1 cellular context compared by ENCODE assay signal in the genomic region with DNA sequence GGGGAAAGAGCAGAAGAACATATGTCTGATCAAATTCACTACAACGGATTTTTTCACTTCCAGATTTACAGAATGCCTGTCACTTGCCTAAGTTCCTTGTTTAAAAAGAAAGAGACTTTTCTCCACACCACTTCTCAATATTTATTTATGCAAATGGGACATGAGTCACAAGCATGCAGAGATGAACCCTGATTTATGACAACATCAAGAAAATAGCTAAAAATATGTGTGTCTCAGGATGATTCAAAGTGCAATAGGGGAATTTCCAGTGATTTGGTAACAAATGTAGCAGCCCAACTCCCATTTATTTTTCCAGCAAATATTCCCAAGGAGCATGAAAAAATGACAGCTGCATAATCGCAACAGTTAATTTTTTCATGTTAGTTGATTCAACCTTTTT.
TF ChIP-seq lines count a peak whose summit lies in the region.

No MANE protein-coding gene starts in this region.

TF ChIP-seq in HepG2, 621 proteins besides CTCF, POLR2A, EP300 and RAD21 (continued from another document):
- TF ChIP-seq, protein P1, sequence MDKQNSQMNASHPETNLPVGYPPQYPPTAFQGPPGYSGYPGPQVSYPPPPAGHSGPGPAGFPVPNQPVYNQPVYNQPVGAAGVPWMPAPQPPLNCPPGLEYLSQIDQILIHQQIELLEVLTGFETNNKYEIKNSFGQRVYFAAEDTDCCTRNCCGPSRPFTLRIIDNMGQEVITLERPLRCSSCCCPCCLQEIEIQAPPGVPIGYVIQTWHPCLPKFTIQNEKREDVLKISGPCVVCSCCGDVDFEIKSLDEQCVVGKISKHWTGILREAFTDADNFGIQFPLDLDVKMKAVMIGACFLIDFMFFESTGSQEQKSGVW (CRISPR knock-in tag; IDR thresholded peaks at IDR 0.05; ENCODE audit: borderline replicate concordance), result no peak
- TF ChIP-seq ZNF432 (CRISPR knock-in tag; IDR thresholded peaks at IDR 0.05; ENCODE audit: borderline replicate concordance), result no peak
- no peak for TF ChIP-seq NFE2 (CRISPR knock-in tag; IDR thresholded peaks at IDR 0.05)
- TF ChIP-seq, protein P2, sequence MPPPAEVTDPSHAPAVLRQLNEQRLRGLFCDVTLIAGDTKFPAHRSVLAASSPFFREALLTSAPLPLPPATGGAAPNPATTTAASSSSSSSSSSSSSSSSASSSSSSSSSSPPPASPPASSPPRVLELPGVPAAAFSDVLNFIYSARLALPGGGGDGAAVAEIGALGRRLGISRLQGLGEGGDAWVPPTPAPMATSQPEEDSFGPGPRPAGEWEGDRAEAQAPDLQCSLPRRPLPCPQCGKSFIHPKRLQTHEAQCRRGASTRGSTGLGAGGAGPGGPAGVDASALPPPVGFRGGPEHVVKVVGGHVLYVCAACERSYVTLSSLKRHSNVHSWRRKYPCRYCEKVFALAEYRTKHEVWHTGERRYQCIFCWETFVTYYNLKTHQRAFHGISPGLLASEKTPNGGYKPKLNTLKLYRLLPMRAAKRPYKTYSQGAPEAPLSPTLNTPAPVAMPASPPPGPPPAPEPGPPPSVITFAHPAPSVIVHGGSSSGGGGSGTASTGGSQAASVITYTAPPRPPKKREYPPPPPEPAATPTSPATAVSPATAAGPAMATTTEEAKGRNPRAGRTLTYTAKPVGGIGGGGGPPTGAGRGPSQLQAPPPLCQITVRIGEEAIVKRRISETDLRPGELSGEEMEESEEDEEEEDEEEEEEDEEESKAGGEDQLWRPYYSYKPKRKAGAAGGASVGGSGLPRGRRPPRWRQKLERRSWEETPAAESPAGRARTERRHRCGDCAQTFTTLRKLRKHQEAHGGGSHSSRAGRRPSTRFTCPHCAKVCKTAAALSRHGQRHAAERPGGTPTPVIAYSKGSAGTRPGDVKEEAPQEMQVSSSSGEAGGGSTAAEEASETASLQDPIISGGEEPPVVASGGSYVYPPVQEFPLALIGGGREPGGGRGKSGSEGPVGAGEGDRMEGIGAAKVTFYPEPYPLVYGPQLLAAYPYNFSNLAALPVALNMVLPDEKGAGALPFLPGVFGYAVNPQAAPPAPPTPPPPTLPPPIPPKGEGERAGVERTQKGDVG (CRISPR knock-in tag; IDR thresholded peaks at IDR 0.05; ENCODE audit: borderline replicate concordance), result no peak
- TF ChIP-seq HNRNPUL1 (IDR thresholded peaks at IDR 0.05; ENCODE audit: low read depth, low read length), result no peak
- no peak for TF ChIP-seq NFATC3 (CRISPR knock-in tag; IDR thresholded peaks at IDR 0.05)
- TF ChIP-seq, protein P3, sequence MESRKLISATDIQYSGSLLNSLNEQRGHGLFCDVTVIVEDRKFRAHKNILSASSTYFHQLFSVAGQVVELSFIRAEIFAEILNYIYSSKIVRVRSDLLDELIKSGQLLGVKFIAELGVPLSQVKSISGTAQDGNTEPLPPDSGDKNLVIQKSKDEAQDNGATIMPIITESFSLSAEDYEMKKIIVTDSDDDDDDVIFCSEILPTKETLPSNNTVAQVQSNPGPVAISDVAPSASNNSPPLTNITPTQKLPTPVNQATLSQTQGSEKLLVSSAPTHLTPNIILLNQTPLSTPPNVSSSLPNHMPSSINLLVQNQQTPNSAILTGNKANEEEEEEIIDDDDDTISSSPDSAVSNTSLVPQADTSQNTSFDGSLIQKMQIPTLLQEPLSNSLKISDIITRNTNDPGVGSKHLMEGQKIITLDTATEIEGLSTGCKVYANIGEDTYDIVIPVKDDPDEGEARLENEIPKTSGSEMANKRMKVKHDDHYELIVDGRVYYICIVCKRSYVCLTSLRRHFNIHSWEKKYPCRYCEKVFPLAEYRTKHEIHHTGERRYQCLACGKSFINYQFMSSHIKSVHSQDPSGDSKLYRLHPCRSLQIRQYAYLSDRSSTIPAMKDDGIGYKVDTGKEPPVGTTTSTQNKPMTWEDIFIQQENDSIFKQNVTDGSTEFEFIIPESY (CRISPR knock-in tag; IDR thresholded peaks at IDR 0.05), result no peak
- TF ChIP-seq, protein P4, sequence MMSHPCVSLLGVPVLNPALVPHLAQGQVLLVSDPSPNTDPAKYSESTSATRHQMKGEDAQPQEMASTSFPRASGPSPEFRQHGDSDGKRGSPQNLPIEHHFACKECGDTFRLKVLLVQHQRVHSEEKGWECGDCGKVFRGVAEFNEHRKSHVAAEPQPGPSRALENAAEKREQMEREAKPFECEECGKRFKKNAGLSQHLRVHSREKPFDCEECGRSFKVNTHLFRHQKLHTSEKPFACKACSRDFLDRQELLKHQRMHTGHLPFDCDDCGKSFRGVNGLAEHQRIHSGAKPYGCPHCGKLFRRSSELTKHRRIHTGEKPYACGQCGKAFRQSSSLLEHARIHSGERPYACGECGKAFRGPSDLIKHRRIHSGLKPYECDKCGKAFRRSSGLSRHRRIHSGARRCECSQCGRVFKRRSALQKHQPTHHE (CRISPR knock-in tag; IDR thresholded peaks at IDR 0.05; ENCODE audit: borderline replicate concordance), result no peak
- TF ChIP-seq, protein P5, sequence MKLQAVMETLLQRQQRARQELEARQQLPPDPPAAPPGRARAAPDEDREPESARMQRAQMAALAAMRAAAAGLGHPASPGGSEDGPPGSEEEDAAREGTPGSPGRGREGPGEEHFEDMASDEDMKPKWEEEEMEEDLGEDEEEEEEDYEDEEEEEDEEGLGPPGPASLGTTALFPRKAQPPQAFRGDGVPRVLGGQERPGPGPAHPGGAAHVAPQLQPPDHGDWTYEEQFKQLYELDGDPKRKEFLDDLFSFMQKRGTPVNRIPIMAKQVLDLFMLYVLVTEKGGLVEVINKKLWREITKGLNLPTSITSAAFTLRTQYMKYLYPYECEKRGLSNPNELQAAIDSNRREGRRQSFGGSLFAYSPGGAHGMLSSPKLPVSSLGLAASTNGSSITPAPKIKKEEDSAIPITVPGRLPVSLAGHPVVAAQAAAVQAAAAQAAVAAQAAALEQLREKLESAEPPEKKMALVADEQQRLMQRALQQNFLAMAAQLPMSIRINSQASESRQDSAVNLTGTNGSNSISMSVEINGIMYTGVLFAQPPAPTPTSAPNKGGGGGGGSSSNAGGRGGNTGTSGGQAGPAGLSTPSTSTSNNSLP (IDR thresholded peaks at IDR 0.05; ENCODE audit: low read depth, low read length), result peak; percentile 32; the same call in 1 of the 2 replicates
- TF ChIP-seq HMG20A (CRISPR knock-in tag; IDR thresholded peaks at IDR 0.05; ENCODE audit: borderline replicate concordance), result peak; percentile 25; the same call in 1 of the 2 replicates
